In the genomic region with DNA sequence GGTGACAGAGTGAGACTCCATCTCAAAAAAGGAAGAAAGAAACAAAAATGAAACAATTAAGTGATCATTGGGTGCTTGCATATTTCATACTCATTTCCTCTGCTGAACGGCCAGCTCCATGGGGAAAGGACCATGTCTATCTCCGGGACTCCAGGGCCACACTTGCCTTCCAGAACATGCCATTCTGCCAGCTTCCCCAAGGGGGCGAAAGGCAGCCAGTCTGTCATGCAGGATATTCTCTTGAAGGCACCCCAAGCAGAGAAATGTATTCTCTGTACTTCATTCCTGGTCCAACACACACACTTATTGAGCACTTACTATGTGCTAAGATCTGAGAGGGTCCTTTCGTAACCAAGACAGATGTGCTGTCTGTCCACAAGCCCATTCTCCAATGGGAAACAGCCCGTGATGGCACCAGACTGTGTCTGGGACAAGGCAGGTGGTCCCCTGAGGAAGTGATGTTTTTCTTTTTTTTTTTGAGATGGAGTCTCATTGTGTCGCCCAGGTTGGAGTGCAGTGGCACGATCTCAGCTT, we compare ENCODE assay signal across 8 cellular contexts. TPM values are rescaled to one million over a fixed set of nuclear protein-coding genes. Genes with fewer than 3 reads are reported as not detected.
DNase-seq lines count a peak whose midpoint lies in the region; ATAC-seq, FAIRE-seq and TF ChIP-seq lines count a peak whose summit lies in the region.

No MANE protein-coding gene starts in this region.

- no peaks in the 10 kb centered on the region for H3K9me3 ChIP-seq in CD4-positive, CD25-positive, alpha-beta regulatory T cell (ENCODE audit: control insufficient read depth in 2 of 2, low read length in 2 of 2)
- H3K9me3 ChIP-seq in keratinocyte (ENCODE audit: control insufficient read depth, low read depth, low read length) = no peaks in the 10 kb centered on the region

- no peaks in the 10 kb centered on the region for H3K27me3 Mint-ChIP-seq in CD4-positive, CD25-positive, alpha-beta regulatory T cell

- no peak overlapping the region for H3K4me2 ChIP-seq in keratinocyte (ENCODE audit: control insufficient read depth, extremely low read depth, insufficient read depth, low read depth, low read length)

- H3K27me3 ChIP-seq in CD4-positive, CD25-positive, alpha-beta regulatory T cell (ENCODE audit: control insufficient read depth, insufficient read depth, low read length) = no peaks in the 10 kb centered on the region
- H3K27me3 ChIP-seq in keratinocyte (ENCODE audit: control insufficient read depth, extremely low read depth, insufficient read depth, low read length) = no peaks in the 10 kb centered on the region

- peak in 2 of 3 donors; percentile 17 to 50 for DNase-seq in CD4-positive, CD25-positive, alpha-beta regulatory T cell
- DNase-seq in HuH-7 (ENCODE audit: low spot score) = peak; percentile 37
- peak; percentile 34 for DNase-seq in activated CD4-positive, alpha-beta T cell treated with anti-CD3 and anti-CD28 coated beads, Interleukin-2, amount 50 U/mL, for 1 hour
- no peak for DNase-seq in keratinocyte (ENCODE audit: low read depth, low spot score)
- no peak for DNase-seq in NCI-H1930 (lab: John Stamatoyannopoulos, UW)
- no peak for DNase-seq in Ammon's horn (ENCODE audit: low spot score)

- no peaks in the 10 kb centered on the region for H3K9me3 Mint-ChIP-seq in CD4-positive, CD25-positive, alpha-beta regulatory T cell

- peak in 1 of 2 donors; percentile 49 for ATAC-seq in CD4-positive, CD25-positive, alpha-beta regulatory T cell (ENCODE audit: low read depth in 2 of 2)
- ATAC-seq in GM21825 (IDR thresholded peaks at IDR 0.05; ENCODE audit: unreplicated experiment) (no peak), HG03521 (IDR thresholded peaks at IDR 0.05; ENCODE audit: unreplicated experiment) (no peak)

- no peaks in the 10 kb centered on the region for H3K36me3 Mint-ChIP-seq in CD4-positive, CD25-positive, alpha-beta regulatory T cell

- no peak overlapping the region for H3K27ac Mint-ChIP-seq in CD4-positive, CD25-positive, alpha-beta regulatory T cell

- no peaks in the 10 kb centered on the region for H3K79me2 ChIP-seq in keratinocyte (ENCODE audit: control insufficient read depth, insufficient read depth, low read length)

- H3K27ac ChIP-seq in CD4-positive, CD25-positive, alpha-beta regulatory T cell (ENCODE audit: insufficient read depth, low read length, poor library complexity, severe bottlenecking) = no peak overlapping the region
- H3K27ac ChIP-seq in keratinocyte (ENCODE audit: control insufficient read depth, insufficient read depth, low read length) = no peak overlapping the region

- H3K36me3 ChIP-seq in CD4-positive, CD25-positive, alpha-beta regulatory T cell (ENCODE audit: control insufficient read depth, insufficient read depth, low read length) = no peaks in the 10 kb centered on the region
- no peaks in the 10 kb centered on the region for H3K36me3 ChIP-seq in keratinocyte (ENCODE audit: control insufficient read depth in 2 of 2, extremely low read depth in 1 of 2, insufficient read depth in 2 of 2, low read length in 2 of 2)

- no peak overlapping the region for H3K4me3 ChIP-seq in CD4-positive, CD25-positive, alpha-beta regulatory T cell (ENCODE audit: low read depth, low read length)
- H3K4me3 ChIP-seq in keratinocyte (ENCODE audit: control insufficient read depth in 2 of 3, extremely low read depth in 1 of 3, insufficient read depth in 2 of 3, low read depth in 1 of 3, low read length in 3 of 3) = no peak overlapping the region

- H3K9ac ChIP-seq in keratinocyte (ENCODE audit: control insufficient read depth, extremely low read depth, insufficient read depth, low read length) = no peak overlapping the region

- H2AFZ ChIP-seq in keratinocyte (ENCODE audit: control insufficient read depth, low read length) = no peak overlapping the region

- peak; percentile 52 to 67 (median 62) for TF ChIP-seq CTCF in keratinocyte (optimal IDR thresholded peaks at IDR 0.05 in 1 of 3, IDR thresholded peaks at IDR 0.05 in 1 of 3, conservative IDR thresholded peaks at IDR 0.05 in 1 of 3; ENCODE audit: extremely low read depth in 1 of 3, insufficient read depth in 2 of 3, low read length in 3 of 3)

- peaks cover 5 to 16% (median 7%) of the 10 kb centered on the region in 4 donors for H3K4me1 Mint-ChIP-seq in CD4-positive, CD25-positive, alpha-beta regulatory T cell

- no peak for FAIRE-seq in keratinocyte (lab: Jason Lieb, UNC)

- peaks cover 7% of the 10 kb centered on the region for H3K4me1 ChIP-seq in CD4-positive, CD25-positive, alpha-beta regulatory T cell (ENCODE audit: control insufficient read depth, insufficient read depth, low read length, poor library complexity, severe bottlenecking)
- H3K4me1 ChIP-seq in keratinocyte (ENCODE audit: control insufficient read depth, extremely low read depth, insufficient read depth, low read length) = peaks cover 4% of the 10 kb centered on the region

- no peaks in the 10 kb centered on the region for H3K9me1 ChIP-seq in keratinocyte (ENCODE audit: control insufficient read depth, extremely low read depth, insufficient read depth, low read length)

- dilution Hi-C loops in keratinocyte (cut with MboI; ENCODE audit: extremely low pct_ligation_motif_present, low sequenced_read_pairs) = no loop called here

- no peak overlapping the region for H3K4me3 Mint-ChIP-seq in CD4-positive, CD25-positive, alpha-beta regulatory T cell

- no peaks in the 10 kb centered on the region for H4K20me1 ChIP-seq in keratinocyte (ENCODE audit: control insufficient read depth, extremely low read depth, insufficient read depth, low read length)

RNA-seq across cellular contexts. Expression of gene CARM1, which starts 10.2 kb away (rescaled TPM):
- total RNA-seq in CD4-positive, CD25-positive, alpha-beta regulatory T cell = 26.0 TPM
- polyA plus RNA-seq in CD4-positive, CD25-positive, alpha-beta regulatory T cell = under 1 TPM; 0.39 to 0.94 (median 0.53) TPM
- polyA plus RNA-seq in keratinocyte = 22.8 to 50.8 TPM (median 23.7 TPM) in 3 replicates
- 8.4 TPM for polyA plus RNA-seq in keratinocyte (2011; ENCODE audit: low read depth)
- polyA plus RNA-seq in keratinocyte (2011; cell fraction: cytosol; rRNA removed) = 19.8 and 34.8 TPM in 2 replicates
- 26.2 and 31.9 TPM in 2 replicates for polyA plus RNA-seq in keratinocyte (2011; cell fraction: nucleus; rRNA removed)
- 25.0 and 55.7 TPM in 2 replicates for polyA plus RNA-seq in keratinocyte (2012; ENCODE audit: low replicate concordance)
- polyA minus RNA-seq in keratinocyte = 31.8 to 90.8 TPM (median 35.4 TPM) in 3 replicates
- 56.6 TPM for polyA minus RNA-seq in keratinocyte (2011; cell fraction: cytosol; rRNA and poly(A)+ RNA removed)
- polyA minus RNA-seq in keratinocyte (2011; cell fraction: nucleus; rRNA and poly(A)+ RNA removed) = 20.3 and 21.2 TPM in 2 replicates

RNA-seq across cellular contexts. Expression of gene C19orf38, which starts 13.0 kb away (rescaled TPM):
- 0.49 TPM for total RNA-seq in CD4-positive, CD25-positive, alpha-beta regulatory T cell
- 1 to 10 TPM in 1 of 4 donors, under 1 TPM in 2, not detected in 1; 0.40 to 1.1 (median 0.67) TPM for polyA plus RNA-seq in CD4-positive, CD25-positive, alpha-beta regulatory T cell
- 0.14 to 0.22 TPM in 2 of 3 replicates, not detected in the other for polyA plus RNA-seq in keratinocyte
- polyA plus RNA-seq in keratinocyte (2011; ENCODE audit: low read depth) = not detected
- polyA plus RNA-seq in keratinocyte (2011; cell fraction: cytosol; rRNA removed) = 0.15 and 0.21 TPM in 2 replicates
- 0.29 and 0.31 TPM in 2 replicates for polyA plus RNA-seq in keratinocyte (2011; cell fraction: nucleus; rRNA removed)
- 0.61 TPM in 1 of 2 replicates, not detected in the other for polyA plus RNA-seq in keratinocyte (2012; ENCODE audit: low replicate concordance)
- not detected in 3 replicates for polyA minus RNA-seq in keratinocyte
- polyA minus RNA-seq in keratinocyte (2011; cell fraction: cytosol; rRNA and poly(A)+ RNA removed) = not detected
- polyA minus RNA-seq in keratinocyte (2011; cell fraction: nucleus; rRNA and poly(A)+ RNA removed) = 0.42 TPM in 1 of 2 replicates, not detected in the other

RNA-seq across cellular contexts. Expression of gene TMED1, which starts 25.2 kb away (rescaled TPM):
- 10.2 TPM for total RNA-seq in CD4-positive, CD25-positive, alpha-beta regulatory T cell
- 10 to 100 TPM; 24.8 to 30.3 (median 27.5) TPM for polyA plus RNA-seq in CD4-positive, CD25-positive, alpha-beta regulatory T cell
- 18.2 to 24.8 TPM (median 19.2 TPM) in 3 replicates for polyA plus RNA-seq in keratinocyte
- 10.2 TPM for polyA plus RNA-seq in keratinocyte (2011; ENCODE audit: low read depth)
- 13.0 and 20.9 TPM in 2 replicates for polyA plus RNA-seq in keratinocyte (2011; cell fraction: cytosol; rRNA removed)
- polyA plus RNA-seq in keratinocyte (2011; cell fraction: nucleus; rRNA removed) = 15.3 and 19.5 TPM in 2 replicates
- polyA plus RNA-seq in keratinocyte (2012; ENCODE audit: low replicate concordance) = 16.7 and 21.4 TPM in 2 replicates
- 5.0 to 7.4 TPM (median 6.9 TPM) in 3 replicates for polyA minus RNA-seq in keratinocyte
- polyA minus RNA-seq in keratinocyte (2011; cell fraction: cytosol; rRNA and poly(A)+ RNA removed) = 22.3 TPM
- polyA minus RNA-seq in keratinocyte (2011; cell fraction: nucleus; rRNA and poly(A)+ RNA removed) = 7.1 and 7.6 TPM in 2 replicates

Comparison
In these comparisons a context has a peak if more than half of its experiments do, and no peak if none do; other contexts are left out.
1. DNase-seq: peak in CD4-positive, CD25-positive, alpha-beta regulatory T cell (2 of 3), HuH-7 (single experiment) and activated CD4-positive, alpha-beta T cell treated with anti-CD3 and anti-CD28 coated beads, Interleukin-2, amount 50 U/mL, for 1 hour (single experiment); none in keratinocyte (single experiment), NCI-H1930 (0 of 2) and Ammon's horn (single experiment).
2. RNA of gene CARM1, which starts 10.2 kb away (polyA plus RNA-seq): 8.4 to 55.7 TPM in keratinocyte; 0.39 to 0.94 TPM in CD4-positive, CD25-positive, alpha-beta regulatory T cell; every median in the first group is over 4 times any median in the second.